In genomic region chr5:144177548-144177947, GRCh38 we compare ENCODE assay signal across 32 cellular contexts. TPM values are rescaled to one million over a fixed set of nuclear protein-coding genes. Genes with fewer than 3 reads are reported as not detected.
DNase-seq lines count a peak whose midpoint lies in the region; ATAC-seq and TF ChIP-seq lines count a peak whose summit lies in the region.
"Had no signal": no experiment of that assay in that cellular context is flagged by ENCODE, and none has a peak within 500 bp of the region (broad histone marks: within the 10 kb centered on the region; RNA-seq: fewer than 3 reads in every experiment).

No MANE protein-coding gene starts in this region.

- H3K9me1 ChIP-seq in IMR-90 (ENCODE audit: insufficient read depth, low read length): no peaks in the 10 kb centered on the region

- TF ChIP-seq POLR2A in IMR-90 (IDR thresholded peaks at IDR 0.05; ENCODE audit: low read depth, low read length): no peak

- no peak overlapping the region for H2AK9ac ChIP-seq in IMR-90 (replicated peaks; ENCODE audit: low read depth, low read length, poor library complexity)

- no peak for DNase-seq in stimulated activated naive CD8-positive, alpha-beta T cell treated with anti-CD3 and anti-CD28 coated beads, Interleukin-15, Interleukin-2, amounts not matched to agents 100 U/mL and 50 U/mL, for 24 hours
- no peak for DNase-seq in stimulated activated naive CD8-positive, alpha-beta T cell treated with anti-CD3 and anti-CD28 coated beads, Interleukin-15, amount 100 ng/mL, for 72 hours
- peak; percentile 49 for DNase-seq in IMR-90
- no peak for DNase-seq in effector memory CD8-positive, alpha-beta T cell
- DNase-seq in stimulated activated effector memory CD8-positive, alpha-beta T cell treated with anti-CD3 and anti-CD28 coated beads, Interleukin-12 subunit alpha, Interleukin-12 subunit beta, amount 100 ng/mL, for 72 hours (ENCODE audit: low spot score in 2 of 2): no peak
- no peak for DNase-seq in NCI-H526 (lab: John Stamatoyannopoulos, UW)
- DNase-seq in NCI-H446 (lab: John Stamatoyannopoulos, UW): no peak
- DNase-seq: ACHN; activated CD4-positive, alpha-beta T cell treated with anti-CD3 and anti-CD28 coated beads for 48 hours; activated naive CD4-positive, alpha-beta T cell treated with anti-CD3 and anti-CD28 coated beads for 36 hours; activated T-cell treated with anti-CD3 and anti-CD28 coated beads, Interleukin-2, amount 50 U/mL, for 4 hours; amniotic stem cell; Calu3; colonic mucosa; DND-41; effector memory CD4-positive, alpha-beta T cell; foreskin melanocyte; MG63; NCI-H1417; NCI-H2029 treated with DMSO at 0.1 percent for 48 hours; NCI-H748 treated with DMSO at 0.1 percent for 48 hours; nephron progenitor cell; ovary; RPMI8226; stimulated activated CD4-positive, alpha-beta T cell treated with anti-CD3 and anti-CD28 coated beads, Interleukin-12 subunit alpha, Interleukin-12 subunit beta, amount 100 ng/mL, for 4 hours; stimulated activated CD4-positive, alpha-beta T cell treated with anti-CD3 and anti-CD28 coated beads, Interleukin-4, amount 100 ng/mL, for 1 hour had no signal

- H3K18ac ChIP-seq in IMR-90 (ENCODE audit: low read depth, low read length): peak overlapping the region; percentile 94

- peak overlapping the region in 1 of 2 experiments; percentile 17; a peak in 1 of 4 replicates for H4K8ac ChIP-seq in IMR-90 (ENCODE audit: low read depth in 2 of 2, low read length in 2 of 2)

- H2AK5ac ChIP-seq in IMR-90 (ENCODE audit: low read depth, low read length): 0 out of 2 replicates have a peak overlapping the region, but pooled peaks have one; percentile 6

- no peak overlapping the region for H2AFZ ChIP-seq in IMR-90 (replicated peaks; ENCODE audit: low read length, poor library complexity)

- H2BK15ac ChIP-seq in IMR-90 (ENCODE audit: low read depth, low read length): peak overlapping the region; percentile 4; the same call in 1 of the 3 replicates

- no peak for TF ChIP-seq RAD21 in IMR-90 (IDR thresholded peaks at IDR 0.05; ENCODE audit: low read length)

- no peak overlapping the region for H3K27ac Mint-ChIP-seq in stimulated activated naive CD8-positive, alpha-beta T cell treated with anti-CD3 and anti-CD28 coated beads, Interleukin-15, amount 100 ng/mL, for 72 hours
- peak overlapping the region in 1 of 2 donors; percentile 24 for H3K27ac Mint-ChIP-seq in effector memory CD8-positive, alpha-beta T cell
- no peak overlapping the region for H3K27ac Mint-ChIP-seq in stimulated activated effector memory CD8-positive, alpha-beta T cell treated with anti-CD3 and anti-CD28 coated beads, Interleukin-12 subunit alpha, Interleukin-12 subunit beta, amount 100 ng/mL, for 72 hours
- H3K27ac Mint-ChIP-seq: activated naive CD4-positive, alpha-beta T cell treated with anti-CD3 and anti-CD28 coated beads for 36 hours; nephron progenitor cell had no signal

- H3K4me3 ChIP-seq in IMR-90 (ENCODE audit: insufficient read depth, low read depth, low read length): no peak overlapping the region
- H3K4me3 ChIP-seq: BLaER1 treated with 17β-estradiol and CSF1 and Interleukin-3, amounts not matched to agents 10 nM and 100 nM; colonic mucosa; K562; lung; MG63; ovary; right atrium auricular region; suprapubic skin had no signal

- H3K4me2 ChIP-seq in IMR-90 (ENCODE audit: low read depth, low read length): no peak overlapping the region
- H3K4me2 ChIP-seq: BLaER1 treated with 17β-estradiol and CSF1 and Interleukin-3, amounts not matched to agents 10 nM and 100 nM had no signal

- no peaks in the 10 kb centered on the region for H4K20me1 ChIP-seq in IMR-90 (ENCODE audit: insufficient read depth, low read length)
- H4K20me1 ChIP-seq: BLaER1 treated with 17β-estradiol and CSF1 and Interleukin-3, amounts not matched to agents 10 nM and 100 nM had no signal

- H4K91ac ChIP-seq in IMR-90 (ENCODE audit: insufficient read depth, low read depth, low read length): no peak overlapping the region

- peak overlapping the region; percentile 33; the same call in 1 of the 2 replicates for H3K4ac ChIP-seq in IMR-90 (ENCODE audit: low read depth, low read length)

- peak; percentile 75 for ATAC-seq in stimulated activated naive CD8-positive, alpha-beta T cell treated with anti-CD3 and anti-CD28 coated beads, Interleukin-15, Interleukin-2, amounts not matched to agents 100 U/mL and 50 U/mL, for 24 hours
- ATAC-seq in stimulated activated naive CD8-positive, alpha-beta T cell treated with anti-CD3 and anti-CD28 coated beads, Interleukin-15, amount 100 ng/mL, for 72 hours: no peak
- ATAC-seq in IMR-90 (ENCODE audit: low read depth): peak; percentile 56; the same call in 1 of the 2 replicates
- ATAC-seq in effector memory CD8-positive, alpha-beta T cell (replicated peaks): peak; percentile 95
- ATAC-seq in stimulated activated effector memory CD8-positive, alpha-beta T cell treated with anti-CD3 and anti-CD28 coated beads, Interleukin-12 subunit alpha, Interleukin-12 subunit beta, amount 100 ng/mL, for 72 hours: peak; percentile 68
- no peak for ATAC-seq in GM21576 (IDR thresholded peaks at IDR 0.05; ENCODE audit: unreplicated experiment)
- ATAC-seq: K562 had no signal

- H4K5ac ChIP-seq in IMR-90 (ENCODE audit: low read depth, low read length): peak overlapping the region; percentile 80; the same call in 1 of the 2 replicates

- H3K9ac ChIP-seq in IMR-90 (ENCODE audit: low read depth, low read length): no peak overlapping the region
- H3K9ac ChIP-seq: BLaER1 treated with 17β-estradiol and CSF1 and Interleukin-3, amounts not matched to agents 10 nM and 100 nM had no signal

- H3K9me3 ChIP-seq in IMR-90 (ENCODE audit: control insufficient read depth, insufficient read depth, low read length): peaks cover 2% of the 10 kb centered on the region; the same call in 1 of the 2 replicates
- H3K9me3 ChIP-seq: BLaER1 treated with 17β-estradiol and CSF1 and Interleukin-3, amounts not matched to agents 10 nM and 100 nM; colonic mucosa; ovary; right atrium auricular region; suprapubic skin had no signal

- H3K36me3 Mint-ChIP-seq in effector memory CD8-positive, alpha-beta T cell (ENCODE audit: insufficient read depth): no peaks in the 10 kb centered on the region
- peaks cover 6% of the 10 kb centered on the region for H3K36me3 Mint-ChIP-seq in stimulated activated effector memory CD8-positive, alpha-beta T cell treated with anti-CD3 and anti-CD28 coated beads, Interleukin-12 subunit alpha, Interleukin-12 subunit beta, amount 100 ng/mL, for 72 hours

- WGBS in IMR-90 (ENCODE audit: extremely low coverage in 2 of 2, insufficient read length in 1 of 2), 2 experiments: no CpG with 5 or more reads among the region's 3 CpGs

- peak overlapping the region; percentile 68; the same call in 1 of the 2 replicates for H2BK120ac ChIP-seq in IMR-90 (ENCODE audit: low read depth, low read length)

- H3K4me1 Mint-ChIP-seq in stimulated activated naive CD8-positive, alpha-beta T cell treated with anti-CD3 and anti-CD28 coated beads, Interleukin-15, amount 100 ng/mL, for 72 hours: peaks cover 9% of the 10 kb centered on the region
- H3K4me1 Mint-ChIP-seq in effector memory CD8-positive, alpha-beta T cell (ENCODE audit: low read depth in 2 of 2): peaks cover 4 to 11% of the 10 kb centered on the region in 2 donors
- H3K4me1 Mint-ChIP-seq in stimulated activated effector memory CD8-positive, alpha-beta T cell treated with anti-CD3 and anti-CD28 coated beads, Interleukin-12 subunit alpha, Interleukin-12 subunit beta, amount 100 ng/mL, for 72 hours: peaks cover 9% of the 10 kb centered on the region
- H3K4me1 Mint-ChIP-seq: nephron progenitor cell had no signal

- H3K27me3 Mint-ChIP-seq in stimulated activated naive CD8-positive, alpha-beta T cell treated with anti-CD3 and anti-CD28 coated beads, Interleukin-15, amount 100 ng/mL, for 72 hours: no peaks in the 10 kb centered on the region
- H3K27me3 Mint-ChIP-seq in effector memory CD8-positive, alpha-beta T cell: peaks cover 0 to 6% of the 10 kb centered on the region in 2 donors

- dilution Hi-C loops in IMR-90 (cut with HindIII; ENCODE audit: low sequenced_read_pairs, unreplicated experiment): no loop called here

- intact Hi-C loops in IMR-90 (cut with micrococcal nuclease): no loop called here

- peak overlapping the region; percentile 63 for H2BK5ac ChIP-seq in IMR-90 (ENCODE audit: low read depth, low read length, poor library complexity, severe bottlenecking)

- no peaks in the 10 kb centered on the region for H3K36me3 ChIP-seq in IMR-90 (ENCODE audit: control insufficient read depth, insufficient read depth, low read length)
- H3K36me3 ChIP-seq: BLaER1 treated with 17β-estradiol and CSF1 and Interleukin-3, amounts not matched to agents 10 nM and 100 nM; colonic mucosa; MG63; ovary; right atrium auricular region; suprapubic skin had no signal

- no TSS peak for BruUV-seq in IMR-90 (replicated peaks; lab: Mats Ljungman, UMichigan)

- no peaks in the 10 kb centered on the region for H3K9me3 Mint-ChIP-seq in stimulated activated naive CD8-positive, alpha-beta T cell treated with anti-CD3 and anti-CD28 coated beads, Interleukin-15, amount 100 ng/mL, for 72 hours
- H3K9me3 Mint-ChIP-seq in effector memory CD8-positive, alpha-beta T cell: no peaks in the 10 kb centered on the region
- H3K9me3 Mint-ChIP-seq in stimulated activated effector memory CD8-positive, alpha-beta T cell treated with anti-CD3 and anti-CD28 coated beads, Interleukin-12 subunit alpha, Interleukin-12 subunit beta, amount 100 ng/mL, for 72 hours: no peaks in the 10 kb centered on the region
- H3K9me3 Mint-ChIP-seq: activated naive CD4-positive, alpha-beta T cell treated with anti-CD3 and anti-CD28 coated beads for 36 hours; activated T-cell treated with anti-CD3 and anti-CD28 coated beads, Interleukin-2, amount 50 U/mL, for 4 hours had no signal

- no peak overlapping the region for H3K4me3 Mint-ChIP-seq in stimulated activated naive CD8-positive, alpha-beta T cell treated with anti-CD3 and anti-CD28 coated beads, Interleukin-15, amount 100 ng/mL, for 72 hours
- no peak overlapping the region for H3K4me3 Mint-ChIP-seq in effector memory CD8-positive, alpha-beta T cell
- no peak overlapping the region for H3K4me3 Mint-ChIP-seq in stimulated activated effector memory CD8-positive, alpha-beta T cell treated with anti-CD3 and anti-CD28 coated beads, Interleukin-12 subunit alpha, Interleukin-12 subunit beta, amount 100 ng/mL, for 72 hours
- H3K4me3 Mint-ChIP-seq: activated naive CD4-positive, alpha-beta T cell treated with anti-CD3 and anti-CD28 coated beads for 36 hours; activated T-cell treated with anti-CD3 and anti-CD28 coated beads, Interleukin-2, amount 50 U/mL, for 4 hours; nephron progenitor cell had no signal

- TF ChIP-seq CTCF in IMR-90 (conservative IDR thresholded peaks at IDR 0.05; ENCODE audit: low read depth, low read length): no peak

- POLR2A ChIA-PET in IMR-90 (lab: Charles Lee; ENCODE audit: unreplicated experiment): no interaction called here

- in situ Hi-C loops in IMR-90 (cut with MboI; ENCODE audit: low sequenced_read_pairs): loop anchor here (25.0 kb wide), 1 partner anchor 1165 kb away; no protein-coding TSS in a partner anchor

- H3K56ac ChIP-seq in IMR-90 (ENCODE audit: extremely low read depth, insufficient read depth, low read length): no peak overlapping the region

- no peak overlapping the region for H3K23ac ChIP-seq in IMR-90 (ENCODE audit: low read depth, low read length)

- no peaks in the 10 kb centered on the region for H3K79me1 ChIP-seq in IMR-90 (ENCODE audit: low read depth in 1 of 2, low read length in 2 of 2)

- no peaks in the 10 kb centered on the region for H3K27me3 ChIP-seq in IMR-90 (ENCODE audit: control insufficient read depth, insufficient read depth, low read length)
- H3K27me3 ChIP-seq: BLaER1 treated with 17β-estradiol and CSF1 and Interleukin-3, amounts not matched to agents 10 nM and 100 nM; colonic mucosa; MG63; ovary; right atrium auricular region; suprapubic skin had no signal

- H3K27ac ChIP-seq in IMR-90 (ENCODE audit: insufficient read depth, low read length): no peak overlapping the region
- H3K27ac ChIP-seq: BLaER1 treated with 17β-estradiol and CSF1 and Interleukin-3, amounts not matched to agents 10 nM and 100 nM; colonic mucosa; ovary; right atrium auricular region; suprapubic skin had no signal

- CTCF ChIA-PET in IMR-90 (lab: Yijun Ruan, JAX): no interaction called here

- H3K4me1 ChIP-seq in IMR-90 (ENCODE audit: control insufficient read depth, insufficient read depth, low read length): peaks cover 3% of the 10 kb centered on the region; the same call in 1 of the 2 replicates
- H3K4me1 ChIP-seq: BLaER1 treated with 17β-estradiol and CSF1 and Interleukin-3, amounts not matched to agents 10 nM and 100 nM; colonic mucosa; right atrium auricular region; suprapubic skin had no signal

- H3K14ac ChIP-seq in IMR-90 (replicated peaks; ENCODE audit: low read depth, low read length): peak overlapping the region; percentile 68; the same call in 1 of the 2 replicates

- H2BK20ac ChIP-seq in IMR-90 (ENCODE audit: low read depth, low read length): peak overlapping the region; percentile 48; the same call in 1 of the 2 replicates

RNA-seq across cellular contexts. Expression of gene KCTD16, which starts 6.9 kb away (rescaled TPM):
- total RNA-seq in IMR-90 (2012; rRNA removed): 1.1 and 1.4 TPM in 2 replicates
- 0.40 and 0.43 TPM in 2 replicates for polyA plus RNA-seq in IMR-90 (2012; rRNA removed)
- polyA plus RNA-seq in IMR-90 (2012; cell fraction: cytosol; rRNA removed): 0.14 and 0.21 TPM in 2 replicates
- polyA plus RNA-seq in IMR-90 (2012; cell fraction: nucleus; rRNA removed; ENCODE audit: low replicate concordance): 0.16 and 0.54 TPM in 2 replicates
- total RNA-seq: activated T-cell treated with anti-CD3 and anti-CD28 coated beads, Interleukin-2, amount 50 U/mL, for 4 hours had no signal
- polyA plus RNA-seq: K562 had no signal

RNA-seq across cellular contexts. Expression of gene YIPF5, which starts 7.1 kb away (rescaled TPM):
- total RNA-seq in IMR-90 (2012; rRNA removed): 172 and 192 TPM in 2 replicates
- polyA plus RNA-seq in IMR-90 (2012; rRNA removed): 60.0 and 64.4 TPM in 2 replicates
- 18.6 and 23.5 TPM in 2 replicates for polyA plus RNA-seq in IMR-90 (2012; cell fraction: cytosol; rRNA removed)
- polyA plus RNA-seq in IMR-90 (2012; cell fraction: nucleus; rRNA removed; ENCODE audit: low replicate concordance): 7.8 and 42.5 TPM in 2 replicates

Comparison
In these comparisons a context has a peak if more than half of its experiments do, and no peak if none do; other contexts are left out.
1. ATAC-seq: peak in stimulated activated naive CD8-positive, alpha-beta T cell treated with anti-CD3 and anti-CD28 coated beads, Interleukin-15, Interleukin-2, amounts not matched to agents 100 U/mL and 50 U/mL, for 24 hours (single experiment), IMR-90 (single experiment), effector memory CD8-positive, alpha-beta T cell (single experiment) and stimulated activated effector memory CD8-positive, alpha-beta T cell treated with anti-CD3 and anti-CD28 coated beads, Interleukin-12 subunit alpha, Interleukin-12 subunit beta, amount 100 ng/mL, for 72 hours (single experiment); none in stimulated activated naive CD8-positive, alpha-beta T cell treated with anti-CD3 and anti-CD28 coated beads, Interleukin-15, amount 100 ng/mL, for 72 hours (single experiment) and GM21576 (single experiment).